In genomic region chr3:195630938-195631495, GRCh38 we compare ENCODE assay signal across 1 cellular context. TPM values are rescaled to one million over a fixed set of nuclear protein-coding genes. Genes with fewer than 3 reads are reported as not detected.
"Had no signal": no experiment of that assay in that cellular context is flagged by ENCODE, and none has a peak within 500 bp of the region (broad histone marks: within the 10 kb centered on the region; RNA-seq: fewer than 3 reads in every experiment).

No MANE protein-coding gene starts in this region.

RNA-seq across cellular contexts. Expression of gene APOD, which starts 47.3 kb away (rescaled TPM):
- total RNA-seq: SJSA1 had no signal
